Comparison of ENCODE assay signal across 16 cellular contexts in genomic region chr21:41913230-41913629, GRCh38. TPM values are rescaled to one million over a fixed set of nuclear protein-coding genes. Genes with fewer than 3 reads are reported as not detected.
DNase-seq lines count a peak whose midpoint lies in the region; TF ChIP-seq lines count a peak whose summit lies in the region.
"Had no signal": no experiment of that assay in that cellular context is flagged by ENCODE, and none has a peak within 500 bp of the region (broad histone marks: within the 10 kb centered on the region; RNA-seq: fewer than 3 reads in every experiment).

No MANE protein-coding gene starts in this region.

- no peak overlapping the region for H2AFZ ChIP-seq in mesenchymal stem cell (ENCODE audit: low read depth, low read length)

- H3K14ac ChIP-seq in mesenchymal stem cell (ENCODE audit: low read length in 2 of 2) = no peak overlapping the region

- H2AK5ac ChIP-seq in mesenchymal stem cell (ENCODE audit: low read length, severe bottlenecking) = no peak overlapping the region

- H3K4me3 ChIP-seq in mesenchymal stem cell (ENCODE audit: insufficient read depth in 1 of 2, low read depth in 1 of 2, low read length in 2 of 2) = no peak overlapping the region
- no peak overlapping the region for H3K4me3 ChIP-seq in subcutaneous abdominal adipose tissue (ENCODE audit: low read depth in 1 of 5, low read length in 5 of 5)
- H3K4me3 ChIP-seq in vagina = no peak overlapping the region
- H3K4me3 ChIP-seq: A549; BLaER1 treated with 17β-estradiol and CSF1 and Interleukin-3, amounts not matched to agents 10 nM and 100 nM had no signal

- H2BK5ac ChIP-seq in mesenchymal stem cell (ENCODE audit: low read depth, low read length, poor library complexity, severe bottlenecking) = no peak overlapping the region

- peaks cover 52 to 95% of the 10 kb centered on the region in 2 experiments for H3K36me3 ChIP-seq in mesenchymal stem cell (ENCODE audit: control insufficient read depth in 1 of 2, insufficient read depth in 2 of 2, low read depth in 1 of 2, low read length in 2 of 2)
- peaks cover 17 to 93% (median 82%) of the 10 kb centered on the region in 5 donors for H3K36me3 ChIP-seq in subcutaneous abdominal adipose tissue (ENCODE audit: control insufficient read depth in 5 of 5, insufficient read depth in 5 of 5, low read length in 5 of 5)
- H3K36me3 ChIP-seq in vagina = peaks cover 0 to 59% of the 10 kb centered on the region in 2 donors

- no peak overlapping the region for H2BK120ac ChIP-seq in mesenchymal stem cell (ENCODE audit: low read depth, low read length)

- no peak overlapping the region for H3K18ac ChIP-seq in mesenchymal stem cell (ENCODE audit: low read depth in 1 of 2, low read length in 2 of 2)

- H3K4me2 ChIP-seq in mesenchymal stem cell (ENCODE audit: low read length, poor library complexity, severe bottlenecking) = no peak overlapping the region
- H3K4me2 ChIP-seq: A549; BLaER1 treated with 17β-estradiol and CSF1 and Interleukin-3, amounts not matched to agents 10 nM and 100 nM had no signal

- peak overlapping the region; percentile 25 for H4K91ac ChIP-seq in mesenchymal stem cell (ENCODE audit: low read length)

- H3K27ac ChIP-seq in mesenchymal stem cell (ENCODE audit: low read length, poor library complexity, severe bottlenecking) (no peak overlapping the region), subcutaneous abdominal adipose tissue (ENCODE audit: low read depth, low read length) (peak overlapping the region; percentile 6), vagina (no peak overlapping the region)
- H3K27ac ChIP-seq: 22Rv1; A549; BLaER1 treated with 17β-estradiol and CSF1 and Interleukin-3, amounts not matched to agents 10 nM and 100 nM; C4-2B had no signal

- no peak overlapping the region for H2BK12ac ChIP-seq in mesenchymal stem cell (ENCODE audit: low read length in 2 of 2)

- no peak overlapping the region for H4K8ac ChIP-seq in mesenchymal stem cell (ENCODE audit: low read length)

- DNase-seq in mesenchymal stem cell = no peak
- DNase-seq in posterior vena cava (ENCODE audit: low spot score) = peak; percentile 58
- no peak for DNase-seq in occipital lobe (lab: John Stamatoyannopoulos, UW)
- no peak for DNase-seq in vagina (ENCODE audit: extremely low spot score in 2 of 2)
- DNase-seq: AML-193; Caco-2; Calu3; CD4-positive, alpha-beta T cell; CD8-positive, alpha-beta T cell; DMS79 treated with DMSO at 0.1 percent for 48 hours; GF-D8 had no signal

- H3K27me3 ChIP-seq in mesenchymal stem cell (ENCODE audit: control insufficient read depth in 1 of 2, insufficient read depth in 1 of 2, low read length in 2 of 2) (no peaks in the 10 kb centered on the region), subcutaneous abdominal adipose tissue (ENCODE audit: control insufficient read depth in 5 of 5, insufficient read depth in 4 of 5, low read length in 5 of 5) (no peaks in the 10 kb centered on the region), vagina (no peaks in the 10 kb centered on the region)
- H3K27me3 ChIP-seq: BLaER1 treated with 17β-estradiol and CSF1 and Interleukin-3, amounts not matched to agents 10 nM and 100 nM had no signal

- 96% methylated on average over 9 of the region's 9 CpGs for WGBS in mesenchymal stem cell

- H3K9ac ChIP-seq in mesenchymal stem cell (ENCODE audit: low read length) (no peak overlapping the region), subcutaneous abdominal adipose tissue (ENCODE audit: low read length in 5 of 5) (no peak overlapping the region)
- H3K9ac ChIP-seq: BLaER1 treated with 17β-estradiol and CSF1 and Interleukin-3, amounts not matched to agents 10 nM and 100 nM had no signal

- intact Hi-C loops in posterior vena cava (cut with DNase I) = no loop called here
- intact Hi-C loops in vagina (cut with DNase I) = no loop called here

- no peaks in the 10 kb centered on the region for H3K79me1 ChIP-seq in mesenchymal stem cell (replicated peaks; ENCODE audit: low read length, poor library complexity, severe bottlenecking)

- H3K9me3 ChIP-seq in mesenchymal stem cell (ENCODE audit: control insufficient read depth, low read length) = peaks cover 3% of the 10 kb centered on the region
- peaks cover 0 to 2% (median 0%) of the 10 kb centered on the region in 5 donors for H3K9me3 ChIP-seq in subcutaneous abdominal adipose tissue (ENCODE audit: control insufficient read depth in 5 of 5, low read length in 5 of 5)
- H3K9me3 ChIP-seq in vagina = no peaks in the 10 kb centered on the region
- H3K9me3 ChIP-seq: A549; BLaER1 treated with 17β-estradiol and CSF1 and Interleukin-3, amounts not matched to agents 10 nM and 100 nM; Caco-2 had no signal

- no peaks in the 10 kb centered on the region for H3K4me1 ChIP-seq in mesenchymal stem cell (ENCODE audit: control insufficient read depth, insufficient read depth, low read depth, low read length)
- peaks cover 3 to 31% (median 19%) of the 10 kb centered on the region in 5 donors for H3K4me1 ChIP-seq in subcutaneous abdominal adipose tissue (ENCODE audit: control insufficient read depth in 5 of 5, insufficient read depth in 5 of 5, low read length in 5 of 5)
- no peaks in the 10 kb centered on the region for H3K4me1 ChIP-seq in vagina
- H3K4me1 ChIP-seq: A549; BLaER1 treated with 17β-estradiol and CSF1 and Interleukin-3, amounts not matched to agents 10 nM and 100 nM; Caco-2 had no signal

- TF ChIP-seq POLR2A in vagina (IDR thresholded peaks at IDR 0.05) = no peak

- no peak overlapping the region for H3K4ac ChIP-seq in mesenchymal stem cell (ENCODE audit: low read depth in 1 of 2, low read length in 2 of 2)

- H3K23ac ChIP-seq in mesenchymal stem cell (ENCODE audit: low read length in 2 of 2) = no peak overlapping the region

- H2BK15ac ChIP-seq in mesenchymal stem cell (ENCODE audit: low read depth, poor library complexity, severe bottlenecking) = no peak overlapping the region

- no peak for TF ChIP-seq CTCF in vagina (IDR thresholded peaks at IDR 0.05)

RNA-seq across cellular contexts. Expression of gene PRDM15, which starts 34.1 kb away (rescaled TPM):
- polyA plus RNA-seq in mesenchymal stem cell (2013, experiment 1 of 2) = 2.5 TPM
- polyA plus RNA-seq in mesenchymal stem cell (2013, experiment 2 of 2) = 2.1 TPM
- total RNA-seq in posterior vena cava = 1 to 10 TPM; 2.9 to 5.0 TPM
- 6.7 TPM for total RNA-seq in occipital lobe
- total RNA-seq in vagina = 31.2 TPM

RNA-seq across cellular contexts. Expression of gene C2CD2, which starts 40.6 kb away (rescaled TPM):
- polyA plus RNA-seq in mesenchymal stem cell (2013, experiment 1 of 2) = 11.4 TPM
- 11.3 TPM for polyA plus RNA-seq in mesenchymal stem cell (2013, experiment 2 of 2)
- 10 to 100 TPM; 28.0 to 43.1 TPM for total RNA-seq in posterior vena cava
- total RNA-seq in occipital lobe = 8.3 TPM
- total RNA-seq in vagina = 36.1 TPM
